12 cellular contexts compared by ENCODE assay signal in genomic region chr6:9766240-9766915, GRCh38.
DNase-seq lines count a peak whose midpoint lies in the region; ATAC-seq and TF ChIP-seq lines count a peak whose summit lies in the region.
"Had no signal": no experiment of that assay in that cellular context is flagged by ENCODE, and none has a peak within 500 bp of the region (broad histone marks: within the 10 kb centered on the region; RNA-seq: fewer than 3 reads in every experiment).

No MANE protein-coding gene starts in this region.

- H3K4me3 ChIP-seq in GM06990 (replicated peaks; ENCODE audit: low read depth, low read length) (peak overlapping the region; percentile 55), kidney epithelial cell (ENCODE audit: low read depth, low read length) (no peak overlapping the region), lower lobe of right lung (no peak overlapping the region)
- H3K4me3 ChIP-seq: heart left ventricle had no signal

- DNase-seq in GM06990 (ENCODE audit: extremely low read depth, insufficient read length), result peak; percentile 4
- peak; percentile 81 for DNase-seq in T1000 (lab: John Stamatoyannopoulos, UW)
- DNase-seq in kidney epithelial cell (ENCODE audit: low read depth), result peak; percentile 44
- no peak for DNase-seq in lower lobe of right lung
- no peak for DNase-seq in stimulated activated naive CD4-positive, alpha-beta T cell treated with Interleukin-2 at 50 U/mL for 16 hours (lab: John Stamatoyannopoulos, UW)
- DNase-seq: activated naive CD8-positive, alpha-beta T cell treated with anti-CD3 and anti-CD28 coated beads for 36 hours; heart left ventricle; NCI-H2029 had no signal

- ATAC-seq in HG02759 (IDR thresholded peaks at IDR 0.05; ENCODE audit: unreplicated experiment) (peak; percentile 74), GM18909 (IDR thresholded peaks at IDR 0.05; ENCODE audit: poor library complexity, unreplicated experiment) (no peak), lower lobe of right lung (no peak), GM18498 (IDR thresholded peaks at IDR 0.05; ENCODE audit: unreplicated experiment) (no peak)
- ATAC-seq: heart left ventricle had no signal

- no peaks in the 10 kb centered on the region for H3K9me3 ChIP-seq in lower lobe of right lung
- H3K9me3 ChIP-seq: heart left ventricle had no signal

- TF ChIP-seq CTCF in GM06990 (IDR thresholded peaks at IDR 0.05; ENCODE audit: insufficient read depth, low read length, poor library complexity, severe bottlenecking) (no peak), kidney epithelial cell (IDR thresholded peaks at IDR 0.05; ENCODE audit: insufficient read depth, low read length, poor library complexity, severe bottlenecking) (no peak), lower lobe of right lung (IDR thresholded peaks at IDR 0.05) (no peak)

- H3K36me3 ChIP-seq in GM06990 (ENCODE audit: control insufficient read depth, insufficient read depth, low read length) (no peaks in the 10 kb centered on the region), kidney epithelial cell (ENCODE audit: control insufficient read depth, insufficient read depth, low read length) (no peaks in the 10 kb centered on the region), lower lobe of right lung (no peaks in the 10 kb centered on the region)
- H3K36me3 ChIP-seq: heart left ventricle had no signal

- no peak overlapping the region for H3K27ac ChIP-seq in lower lobe of right lung
- H3K27ac ChIP-seq: heart left ventricle, parathyroid adenoma had no signal

- no peaks in the 10 kb centered on the region for H3K4me1 ChIP-seq in lower lobe of right lung
- H3K4me1 ChIP-seq: heart left ventricle, parathyroid adenoma had no signal

- intact Hi-C loops in lower lobe of right lung (cut with DNase I), result no loop called here

- H3K27me3 ChIP-seq in GM06990 (replicated peaks; ENCODE audit: control insufficient read depth, insufficient read depth, low read length) (no peaks in the 10 kb centered on the region), kidney epithelial cell (ENCODE audit: control insufficient read depth, insufficient read depth, low read length) (no peaks in the 10 kb centered on the region), lower lobe of right lung (ENCODE audit: low read depth) (no peaks in the 10 kb centered on the region)
- H3K27me3 ChIP-seq: heart left ventricle had no signal

Comparison
In these comparisons a context has a peak if more than half of its experiments do, and no peak if none do; other contexts are left out.
1. DNase-seq: peak in GM06990 (single experiment), T1000 (single experiment) and kidney epithelial cell (single experiment); none in lower lobe of right lung (single experiment) and stimulated activated naive CD4-positive, alpha-beta T cell treated with Interleukin-2 at 50 U/mL for 16 hours (single experiment).